26 cellular contexts compared by ENCODE assay signal in genomic region chr3:35216501-35217266, GRCh38.
"Had no signal": no experiment of that assay in that cellular context is flagged by ENCODE, and none has a peak within 500 bp of the region (broad histone marks: within the 10 kb centered on the region; RNA-seq: fewer than 3 reads in every experiment).

No MANE protein-coding gene starts in this region.

- H3K36me3 Mint-ChIP-seq: mesothelial cell of epicardium; naive B cell; natural killer cell; neural progenitor cell; stimulated activated memory B cell treated with anti-CD40 and anti-IgM and Interleukin-4, amounts not matched to agents 10 μg/mL and 1 μg/mL and 100 μg/mL, for 72 hours; type B pancreatic cell had no signal

- H3K4me1 Mint-ChIP-seq: mesothelial cell of epicardium; naive B cell; natural killer cell; neural progenitor cell; stimulated activated memory B cell treated with anti-CD40 and anti-IgM and Interleukin-4, amounts not matched to agents 10 μg/mL and 1 μg/mL and 100 μg/mL, for 72 hours; stimulated activated naive CD8-positive, alpha-beta T cell treated with anti-CD3 and anti-CD28 coated beads, Interleukin-15, amount 100 ng/mL, for 72 hours had no signal

- H3K27ac ChIP-seq: left ventricle myocardium inferior, neural progenitor cell, ovary, prostate gland, skin epidermis, tibial nerve, vagina had no signal

- H3K4me3 Mint-ChIP-seq: mesothelial cell of epicardium; naive B cell; natural killer cell; nephron progenitor cell; neural progenitor cell; stimulated activated memory B cell treated with anti-CD40 and anti-IgM and Interleukin-4, amounts not matched to agents 10 μg/mL and 1 μg/mL and 100 μg/mL, for 72 hours; stimulated activated naive CD8-positive, alpha-beta T cell treated with anti-CD3 and anti-CD28 coated beads, Interleukin-15, amount 100 ng/mL, for 72 hours; type B pancreatic cell had no signal

- H3K9me3 ChIP-seq: ovary, prostate gland, vagina had no signal

- H3K27ac Mint-ChIP-seq: mesothelial cell of epicardium; naive B cell; natural killer cell; nephron progenitor cell; neural progenitor cell; stimulated activated memory B cell treated with anti-CD40 and anti-IgM and Interleukin-4, amounts not matched to agents 10 μg/mL and 1 μg/mL and 100 μg/mL, for 72 hours; stimulated activated naive CD8-positive, alpha-beta T cell treated with anti-CD3 and anti-CD28 coated beads, Interleukin-15, amount 100 ng/mL, for 72 hours; type B pancreatic cell had no signal

- H3K4me1 ChIP-seq: left ventricle myocardium inferior, neural progenitor cell, prostate gland, tibial nerve, vagina had no signal

- H3K36me3 ChIP-seq: left ventricle myocardium inferior, neural progenitor cell, ovary, prostate gland, tibial nerve, vagina had no signal

- DNase-seq: hippocampal formation; left colon; left ventricle myocardium inferior; mammary epithelial cell; mesenchymal stem cell; naive B cell; natural killer cell; nephron progenitor cell; ovary; retina; stimulated activated CD4-positive, alpha-beta T cell treated with anti-CD3 and anti-CD28 coated beads, Interleukin-2, amount 100 ng/mL, for 48 hours; stimulated activated CD4-positive, alpha-beta T cell treated with anti-CD3 and anti-CD28 coated beads, Interleukin-4, amount 100 ng/mL, for 4 hours; stimulated activated CD8-positive, alpha-beta memory T cell treated with anti-CD3 and anti-CD28 coated beads, Interleukin-4, amount 100 ng/mL, for 48 hours; stimulated activated naive CD4-positive, alpha-beta T cell treated with Interleukin-2 at 50 U/mL for 16 hours; stimulated activated naive CD8-positive, alpha-beta T cell treated with anti-CD3 and anti-CD28 coated beads, Interleukin-15, amount 100 ng/mL, for 72 hours; substantia nigra had no signal

- H3K4me3 ChIP-seq: left ventricle myocardium inferior, neural progenitor cell, ovary, prostate gland, skin epidermis, tibial nerve, vagina had no signal

- H3K27me3 ChIP-seq: neural progenitor cell, ovary, tibial nerve, vagina had no signal

- H3K9me3 Mint-ChIP-seq: stimulated activated naive CD8-positive, alpha-beta T cell treated with anti-CD3 and anti-CD28 coated beads, Interleukin-15, amount 100 ng/mL, for 72 hours; type B pancreatic cell had no signal

- ATAC-seq: left colon; natural killer cell; right cardiac atrium; sciatic nerve; stimulated activated memory B cell treated with anti-CD40 and anti-IgM and Interleukin-4, amounts not matched to agents 10 μg/mL and 1 μg/mL and 100 μg/mL, for 72 hours; stimulated activated naive CD8-positive, alpha-beta T cell treated with anti-CD3 and anti-CD28 coated beads, Interleukin-15, amount 100 ng/mL, for 72 hours had no signal

- H3K27me3 Mint-ChIP-seq: naive B cell; stimulated activated memory B cell treated with anti-CD40 and anti-IgM and Interleukin-4, amounts not matched to agents 10 μg/mL and 1 μg/mL and 100 μg/mL, for 72 hours; stimulated activated naive CD8-positive, alpha-beta T cell treated with anti-CD3 and anti-CD28 coated beads, Interleukin-15, amount 100 ng/mL, for 72 hours; type B pancreatic cell had no signal
